ENCODE assay signal across 1 cellular context in genomic region chr6:138503881-138504680, GRCh38.
TF ChIP-seq lines count a peak whose summit lies in the region.

No MANE protein-coding gene starts in this region.

TF ChIP-seq in HepG2, 621 proteins besides CTCF, POLR2A, EP300 and RAD21 (continued from another document and continues in another):
- no peak; the same call in 1 of the 2 replicates for TF ChIP-seq PLSCR1 (CRISPR knock-in tag; IDR thresholded peaks at IDR 0.05; ENCODE audit: borderline replicate concordance)
- peak; percentile 98 for TF ChIP-seq KDM6A (CRISPR knock-in tag; IDR thresholded peaks at IDR 0.05; ENCODE audit: low read depth)
- TF ChIP-seq DNMT3B (CRISPR knock-in tag; conservative IDR thresholded peaks at IDR 0.05) = no peak
- peak; percentile 81; the same call in 1 of the 2 replicates for TF ChIP-seq AHDC1 (CRISPR knock-in tag; IDR thresholded peaks at IDR 0.05; ENCODE audit: borderline replicate concordance)
- no peak for TF ChIP-seq ZNF577 (CRISPR knock-in tag; IDR thresholded peaks at IDR 0.05; ENCODE audit: borderline replicate concordance, low read depth)
- no peak for TF ChIP-seq RFX3 (CRISPR knock-in tag; IDR thresholded peaks at IDR 0.05)
- TF ChIP-seq ZNF317 (CRISPR knock-in tag; IDR thresholded peaks at IDR 0.05) = peak; percentile 47; the same call in 1 of the 2 replicates
- TF ChIP-seq PHF5A (CRISPR knock-in tag; IDR thresholded peaks at IDR 0.05; ENCODE audit: low read depth, unreplicated experiment) = peak; percentile 67
- TF ChIP-seq CBX2 (IDR thresholded peaks at IDR 0.05; ENCODE audit: low read depth, low read length) = no peak
- TF ChIP-seq CBX2 (CRISPR knock-in tag; IDR thresholded peaks at IDR 0.05; ENCODE audit: low read depth) = no peak
- peak; percentile 68; the same call in 1 of the 2 replicates for TF ChIP-seq ZFP90 (CRISPR knock-in tag; IDR thresholded peaks at IDR 0.05; ENCODE audit: borderline replicate concordance)
- TF ChIP-seq ZXDC (CRISPR knock-in tag; IDR thresholded peaks at IDR 0.05) = no peak
- TF ChIP-seq RFXANK (CRISPR knock-in tag; IDR thresholded peaks at IDR 0.05) = peak; percentile 73; the same call in 1 of the 2 replicates
- TF ChIP-seq ZNF407 (CRISPR knock-in tag; IDR thresholded peaks at IDR 0.05; ENCODE audit: not compliant biosample characterization) = no peak
- TF ChIP-seq ZNF513 (CRISPR knock-in tag; conservative IDR thresholded peaks at IDR 0.05) = no peak
- TF ChIP-seq ZNF850 (CRISPR knock-in tag; conservative IDR thresholded peaks at IDR 0.05) = no peak
- no peak for TF ChIP-seq TFDP1 (CRISPR knock-in tag; IDR thresholded peaks at IDR 0.05; ENCODE audit: borderline replicate concordance)
- TF ChIP-seq TBL1XR1 (IDR thresholded peaks at IDR 0.05; ENCODE audit: borderline replicate concordance, low read length, partially characterized antibody) = peak; percentile 36
- peak; percentile 44; the same call in 1 of the 2 replicates for TF ChIP-seq TOE1 (CRISPR knock-in tag; IDR thresholded peaks at IDR 0.05)
- TF ChIP-seq KDM1A (CRISPR knock-in tag; IDR thresholded peaks at IDR 0.05) = 0 out of 2 replicates have a peak, but pooled peaks have one; percentile 21
- TF ChIP-seq ZNF766 (CRISPR knock-in tag; IDR thresholded peaks at IDR 0.05; ENCODE audit: borderline replicate concordance) = peak; percentile 74; the same call in 1 of the 2 replicates
- TF ChIP-seq ATRX (CRISPR knock-in tag; IDR thresholded peaks at IDR 0.05; ENCODE audit: borderline replicate concordance) = no peak
- TF ChIP-seq ZNF574 (CRISPR knock-in tag; IDR thresholded peaks at IDR 0.05) = peak; percentile 59
- peak; percentile 15; the same call in 1 of the 2 replicates for TF ChIP-seq ARNTL (CRISPR knock-in tag; IDR thresholded peaks at IDR 0.05)
- TF ChIP-seq ZNF329 (CRISPR knock-in tag; IDR thresholded peaks at IDR 0.05; ENCODE audit: low read depth) = no peak
- peak; percentile 33; the same call in 1 of the 2 replicates for TF ChIP-seq EHMT2 (IDR thresholded peaks at IDR 0.05; ENCODE audit: borderline replicate concordance, low read depth, low read length)
